In the genomic region with DNA sequence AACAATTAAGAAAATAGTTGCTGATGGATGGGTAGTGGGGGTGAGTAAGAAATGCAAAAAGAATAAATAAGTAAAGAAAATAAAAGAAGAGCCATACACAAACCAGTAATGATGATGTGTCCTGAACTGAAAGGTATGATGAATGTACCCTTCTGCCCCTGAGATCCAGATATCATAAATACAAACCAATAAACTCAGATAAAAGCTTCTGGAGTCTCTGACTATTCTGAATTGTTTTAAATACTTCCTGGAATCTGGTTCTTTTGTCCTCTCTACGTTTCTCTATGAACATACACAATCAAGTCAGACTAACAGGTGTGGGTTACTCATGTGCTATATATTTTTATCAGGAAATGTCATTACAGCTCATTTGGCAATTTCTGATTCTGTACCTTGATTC, we compare ENCODE assay signal across 7 cellular contexts.
"Had no signal": no experiment of that assay in that cellular context is flagged by ENCODE, and none has a peak within 500 bp of the region (broad histone marks: within the 10 kb centered on the region; RNA-seq: fewer than 3 reads in every experiment).

No MANE protein-coding gene starts in this region.

- DNase-seq: GM23248, GOT3, H7, HFFc6 had no signal

- ATAC-seq: HCT116, HepG2 had no signal

- H3K9me3 ChIP-seq: HAP-1 had no signal

- H3K36me3 ChIP-seq: HAP-1 had no signal

- H3K4me3 ChIP-seq: GM23248, HAP-1 had no signal
